In the genomic region with DNA sequence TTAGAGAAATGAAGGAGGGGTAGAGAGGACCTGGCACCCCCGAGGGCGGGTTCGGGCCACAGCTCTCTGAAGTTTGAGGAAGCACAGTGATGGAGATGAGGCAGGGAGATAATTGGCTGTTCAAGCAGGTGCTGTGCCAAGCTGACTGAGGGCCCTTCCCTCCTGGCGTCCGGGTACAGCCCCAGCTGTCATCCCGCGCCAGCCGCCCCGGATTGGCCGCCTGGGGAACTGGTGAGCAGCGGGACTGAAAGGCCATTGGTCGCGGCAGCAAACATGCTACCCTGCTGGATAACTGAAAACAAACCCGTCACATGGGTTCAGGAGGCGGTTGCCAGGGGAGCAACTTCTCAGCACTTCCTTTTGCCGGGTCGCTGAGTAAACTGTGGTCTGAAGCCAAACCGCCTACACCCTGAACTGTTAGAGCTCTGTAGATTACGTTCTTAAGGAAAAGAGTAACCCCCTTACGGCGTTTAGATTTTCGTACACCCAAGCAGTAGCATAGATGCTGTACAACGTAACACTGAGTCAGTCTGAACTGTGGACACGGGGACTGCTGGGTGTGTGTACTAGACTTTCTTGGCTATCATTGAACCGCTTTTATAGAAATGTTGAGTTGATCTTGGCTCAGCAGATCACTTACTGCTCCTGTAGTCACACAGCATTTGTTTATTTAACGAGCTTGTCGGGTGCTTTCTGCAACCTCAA, we compare ENCODE assay signal across 8 cellular contexts. TPM values are rescaled to one million over a fixed set of nuclear protein-coding genes. Genes with fewer than 3 reads are reported as not detected.
DNase-seq lines count a peak whose midpoint lies in the region; ATAC-seq and TF ChIP-seq lines count a peak whose summit lies in the region.

No MANE protein-coding gene starts in this region.

- peaks cover 9% of the 10 kb centered on the region for H3K36me3 ChIP-seq in H7 (replicated peaks; ENCODE audit: control insufficient read depth, insufficient read depth, low read length)

- DNase-seq in ELR (ENCODE audit: low read depth), result peak; percentile 95
- peak; percentile 96 for DNase-seq in H7
- peak; percentile 95 for DNase-seq in M059J (ENCODE audit: low read depth)
- DNase-seq in activated effector memory CD4-positive, alpha-beta T cell treated with anti-CD3 and anti-CD28 coated beads, Interleukin-2, amount 50 U/mL, for 16 hours, result peak; percentile 98
- peak; percentile 96 for DNase-seq in fibroblast of the conjunctiva (ENCODE audit: low read depth)
- peak; percentile 94 for DNase-seq in stimulated activated naive CD8-positive, alpha-beta T cell treated with anti-CD3 and anti-CD28 coated beads, Interleukin-15, Interleukin-2, amounts not matched to agents 100 U/mL and 50 U/mL, for 24 hours

- peak overlapping the region; percentile 20 to 93 (median 69) for H3K27ac Mint-ChIP-seq in nephron

- no peaks in the 10 kb centered on the region for H3K27me3 Mint-ChIP-seq in nephron (ENCODE audit: low read depth)

- peak overlapping the region; percentile 88 for H3K4me3 ChIP-seq in H7 (ENCODE audit: insufficient read depth, low read depth, low read length)

- no peak for TF ChIP-seq CTCF in nephron (IDR thresholded peaks at IDR 0.05; ENCODE audit: unreplicated experiment in 3 of 3)

- ATAC-seq in stimulated activated naive CD8-positive, alpha-beta T cell treated with anti-CD3 and anti-CD28 coated beads, Interleukin-15, Interleukin-2, amounts not matched to agents 100 U/mL and 50 U/mL, for 24 hours, result peak; percentile 82

- no peaks in the 10 kb centered on the region for H3K27me3 ChIP-seq in H7 (ENCODE audit: control insufficient read depth, insufficient read depth, low read length)

- H3K9me3 Mint-ChIP-seq in nephron, result peaks cover 2% of the 10 kb centered on the region

- peak overlapping the region; percentile 93 to 94 (median 93) for H3K4me3 Mint-ChIP-seq in nephron

- peaks cover 19% of the 10 kb centered on the region for H3K36me3 Mint-ChIP-seq in nephron (ENCODE audit: low read depth)

- peak; percentile 86 for TF ChIP-seq POLR2A in Raji (IDR thresholded peaks at IDR 0.05; ENCODE audit: insufficient read depth, low read depth, low read length)

- H3K4me1 Mint-ChIP-seq in nephron, result peaks cover 40% of the 10 kb centered on the region

RNA-seq across cellular contexts. Expression of a gene that starts 1.3 kb away (rescaled TPM):
- 91.7 and 114 TPM in 2 replicates for total RNA-seq in H7 (2014; rRNA removed; shearing (Covaris generic))
- total RNA-seq in M059J (2014; rRNA removed; shearing (Covaris generic)), result 440 and 573 TPM in 2 replicates

Comparison
In these comparisons a context has a peak if more than half of its experiments do, and no peak if none do; other contexts are left out.
1. Peak in every context shown above with its lines: DNase-seq, ATAC-seq and H3K4me3 ChIP-seq.